In genomic region chr4:155377281-155377680, GRCh38 we compare ENCODE assay signal across 8 cellular contexts. TPM values are rescaled to one million over a fixed set of nuclear protein-coding genes. Genes with fewer than 3 reads are reported as not detected.
DNase-seq lines count a peak whose midpoint lies in the region; ATAC-seq and TF ChIP-seq lines count a peak whose summit lies in the region.

No MANE protein-coding gene starts in this region.

- TF ChIP-seq CTCF in PC-3 (conservative IDR thresholded peaks at IDR 0.05; ENCODE audit: low read depth, low read length): no peak
- no peak for TF ChIP-seq CTCF in epithelial cell of esophagus (IDR thresholded peaks at IDR 0.05; ENCODE audit: insufficient read depth, low read depth, low read length, missing control alignments)
- TF ChIP-seq CTCF in gastrocnemius medialis (IDR thresholded peaks at IDR 0.05 in 4 of 5, conservative IDR thresholded peaks at IDR 0.05 in 1 of 5): no peak

- DNase-seq in DMS 273 (lab: John Stamatoyannopoulos, UW; ENCODE audit: unreplicated experiment): peak; percentile 25
- DNase-seq in DMS 273 treated with DMSO at 0.1 percent for 48 hours (lab: John Stamatoyannopoulos, UW): no peak
- DNase-seq in PC-3: peak; percentile 84
- DNase-seq in epithelial cell of esophagus (ENCODE audit: low read depth): peak; percentile 20
- DNase-seq in gastrocnemius medialis: no peak
- no peak for DNase-seq in central memory CD4-positive, alpha-beta T cell
- no peak for DNase-seq in AG20443 (ENCODE audit: low spot score)

- intact Hi-C loops in PC-3 (cut with micrococcal nuclease) (no loop called here), gastrocnemius medialis (cut with DNase I; ENCODE audit: low total_unique reads) (no loop called here)

- H3F3A ChIP-seq in PC-3 (ENCODE audit: low read length, unreplicated experiment): no peaks in the 10 kb centered on the region

- no peaks in the 10 kb centered on the region for H3K27me3 ChIP-seq in PC-3 (ENCODE audit: low read length)
- peaks cover 18 to 20% (median 19%) of the 10 kb centered on the region in 3 donors for H3K27me3 ChIP-seq in gastrocnemius medialis

- H3K27ac ChIP-seq in PC-3 (ENCODE audit: low read length) (peak overlapping the region; percentile 90), gastrocnemius medialis (no peak overlapping the region)

- peak overlapping the region; percentile 85 for H3K4me2 ChIP-seq in PC-3 (ENCODE audit: low read length)

- ATAC-seq in PC-3 (peak; percentile 71), gastrocnemius medialis (no peak), HG02571 (IDR thresholded peaks at IDR 0.05; ENCODE audit: unreplicated experiment) (no peak)

- H3K4me3 ChIP-seq in PC-3 (ENCODE audit: low read length): peak overlapping the region; percentile 78
- H3K4me3 ChIP-seq in epithelial cell of esophagus (ENCODE audit: low read length): peak overlapping the region; percentile 69
- H3K4me3 ChIP-seq in gastrocnemius medialis: peak overlapping the region in 3 of 4 donors; percentile 56 to 58 (median 58)

- TF ChIP-seq POLR2A in gastrocnemius medialis (IDR thresholded peaks at IDR 0.05): no peak

- H2AFZ ChIP-seq in PC-3 (ENCODE audit: low read length): peak overlapping the region; percentile 76

- CTCF ChIA-PET in PC-3 (lab: Charles Lee): no interaction called here

- H4K20me1 ChIP-seq in PC-3 (ENCODE audit: low read length): no peaks in the 10 kb centered on the region

- H3K9ac ChIP-seq in PC-3 (ENCODE audit: low read length): peak overlapping the region; percentile 44; the same call in 1 of the 2 replicates

- H3K9me2 ChIP-seq in PC-3 (replicated peaks; ENCODE audit: low read length): no peaks in the 10 kb centered on the region

- H3K36me3 ChIP-seq in PC-3 (ENCODE audit: low read depth, low read length): no peaks in the 10 kb centered on the region; the same call in 1 of the 2 replicates
- no peaks in the 10 kb centered on the region for H3K36me3 ChIP-seq in gastrocnemius medialis

- no TSS peak for BruUV-seq in PC-3 (replicated peaks; lab: Mats Ljungman, UMichigan)

- POLR2A ChIA-PET in PC-3 (lab: Charles Lee; ENCODE audit: unreplicated experiment): no interaction called here

- peaks cover 17% of the 10 kb centered on the region for H3K4me1 ChIP-seq in PC-3 (ENCODE audit: insufficient read depth, low read length)
- H3K4me1 ChIP-seq in gastrocnemius medialis: peaks cover 4 to 6% of the 10 kb centered on the region in 2 donors

- H3K9me3 ChIP-seq in PC-3 (ENCODE audit: low read length) (no peaks in the 10 kb centered on the region), gastrocnemius medialis (no peaks in the 10 kb centered on the region)

- in situ Hi-C loops in gastrocnemius medialis (cut with MboI; ENCODE audit: low sequenced_read_pairs in 4 of 4): loop anchor here in 2 of 4 donors (10.0 kb wide), 1 partner anchor 822 kb away; the partner anchor contains the start of gene PLRG1 (in 2 of the 2)

- peaks cover 14% of the 10 kb centered on the region for H3K79me2 ChIP-seq in PC-3 (ENCODE audit: low read length)

RNA-seq across cellular contexts. Expression of gene MAP9, which starts 0.5 kb away (rescaled TPM):
- 3.6 and 10.6 TPM in 2 replicates for total RNA-seq in PC-3 (2014; rRNA removed)
- total RNA-seq in gastrocnemius medialis: under 1 TPM in 3 of 4 donors, not detected in 1; 0.23 to 0.71 (median 0.41) TPM

Comparison
In these comparisons a context has a peak if more than half of its experiments do, and no peak if none do; other contexts are left out.
1. DNase-seq: peak in DMS 273 (single experiment), PC-3 (single experiment) and epithelial cell of esophagus (single experiment); none in DMS 273 treated with DMSO at 0.1 percent for 48 hours (single experiment), gastrocnemius medialis (0 of 2), central memory CD4-positive, alpha-beta T cell (single experiment) and AG20443 (single experiment).
2. Peak in every context shown above with its lines, with median percentiles within 50 percentile points of each other: H3K4me3 ChIP-seq.